Comparison of ENCODE assay signal across 9 cellular contexts in genomic region chr19:5804516-5805464, GRCh38. TPM values are rescaled to one million over a fixed set of nuclear protein-coding genes. Genes with fewer than 3 reads are reported as not detected.
DNase-seq lines count a peak whose midpoint lies in the region; ATAC-seq and TF ChIP-seq lines count a peak whose summit lies in the region.
"Had no signal": no experiment of that assay in that cellular context is flagged by ENCODE, and none has a peak within 500 bp of the region (broad histone marks: within the 10 kb centered on the region; RNA-seq: fewer than 3 reads in every experiment).

Gene NRTN (plus strand): TSS chr19:5805067. CDS start chr19:5824166, 19,099 bp downstream.

- H3K9me3 Mint-ChIP-seq in naive B cell = no peaks in the 10 kb centered on the region

- H3K4me3 Mint-ChIP-seq in naive B cell = peak within 1 kb of the TSS; percentile 70 to 88 (median 79)

- TF ChIP-seq CTCF in WERI-Rb-1 (IDR thresholded peaks at IDR 0.05; ENCODE audit: low read depth, low read length) (no peak), dorsolateral prefrontal cortex (IDR thresholded peaks at IDR 0.05 in 54 of 56, conservative IDR thresholded peaks at IDR 0.05 in 2 of 56; ENCODE audit: low read depth in 1 of 56, partially characterized antibody in 56 of 56) (no peak)

- H3K27ac ChIP-seq in WERI-Rb-1 = no peak within 1 kb of the TSS; the same call in 1 of the 2 replicates
- H3K27ac ChIP-seq in dorsolateral prefrontal cortex = no peak within 1 kb of the TSS

- DNase-seq in stimulated activated CD4-positive, alpha-beta T cell treated with anti-CD3 and anti-CD28 coated beads, Interleukin-12 subunit alpha, Interleukin-12 subunit beta, amount 100 ng/mL, for 4 hours = peak; percentile 62
- no peak for DNase-seq in stimulated activated CD4-positive, alpha-beta T cell treated with anti-CD3 and anti-CD28 coated beads, Interleukin-1b, Interleukin-23, amount 100 ng/mL, for 48 hours
- peak; percentile 57 for DNase-seq in WERI-Rb-1
- DNase-seq in dorsolateral prefrontal cortex = no peak
- no peak for DNase-seq in naive B cell
- no peak for DNase-seq in hepatic stellate cell (ENCODE audit: low spot score)

- H3K36me3 ChIP-seq in WERI-Rb-1 = no peaks in the 10 kb centered on the region

- no peaks in the 10 kb centered on the region for H3K9me3 ChIP-seq in WERI-Rb-1 (ENCODE audit: severe bottlenecking)

- H3K36me3 Mint-ChIP-seq in naive B cell = no peaks in the 10 kb centered on the region

- ATAC-seq in naive B cell (ENCODE audit: low read depth in 2 of 2) (peak; percentile 49 to 53), HG03439 (IDR thresholded peaks at IDR 0.05; ENCODE audit: unreplicated experiment) (no peak), HG03108 (IDR thresholded peaks at IDR 0.05; ENCODE audit: unreplicated experiment) (no peak)

- H3K27ac Mint-ChIP-seq in naive B cell = peak within 1 kb of the TSS; percentile 28 to 96 (median 88)

- intact Hi-C loops in dorsolateral prefrontal cortex (cut with DNase I) = loop anchor here in 1 of 2 donors (2.0 to 10.0 kb wide), 2 partner anchors 88 to 220 kb away; no protein-coding TSS in a partner anchor

- H3K27me3 ChIP-seq in WERI-Rb-1 (ENCODE audit: insufficient read depth, low read depth, severe bottlenecking) = no peaks in the 10 kb centered on the region
- H3K27me3 ChIP-seq in dorsolateral prefrontal cortex = peaks cover 0 to 64% (median 51%) of the 10 kb centered on the region in 45 donors

- peaks cover 16 to 28% (median 19%) of the 10 kb centered on the region in 3 donors for H3K4me1 Mint-ChIP-seq in naive B cell

- H3K4me3 ChIP-seq in WERI-Rb-1 (ENCODE audit: low read depth, low read length) (peak within 1 kb of the TSS; percentile 63), dorsolateral prefrontal cortex (peak within 1 kb of the TSS in 33 of 59 donors; percentile 3 to 56 (median 28))

- peaks cover 0 to 47% (median 25%) of the 10 kb centered on the region in 3 donors for H3K27me3 Mint-ChIP-seq in naive B cell

RNA-seq across cellular contexts. Expression of gene NRTN, which starts in this region (rescaled TPM):
- 1 to 10 TPM in 2 of 120 experiments, under 1 TPM in 7, not detected in 111; 0.37 to 3.6 (median 0.51) TPM for total RNA-seq in dorsolateral prefrontal cortex
- under 1 TPM in 2 of 6 donors, not detected in 4; 0.28 to 0.29 TPM for polyA plus RNA-seq in naive B cell (ENCODE audit: low read depth in 6 of 6)
- total RNA-seq: subcutaneous adipose tissue had no signal

Comparison
In these comparisons a context has a peak if more than half of its experiments do, and no peak if none do; other contexts are left out.
1. DNase-seq: peak in stimulated activated CD4-positive, alpha-beta T cell treated with anti-CD3 and anti-CD28 coated beads, Interleukin-12 subunit alpha, Interleukin-12 subunit beta, amount 100 ng/mL, for 4 hours (single experiment) and WERI-Rb-1 (single experiment); none in stimulated activated CD4-positive, alpha-beta T cell treated with anti-CD3 and anti-CD28 coated beads, Interleukin-1b, Interleukin-23, amount 100 ng/mL, for 48 hours (single experiment), dorsolateral prefrontal cortex (0 of 10), naive B cell (single experiment) and hepatic stellate cell (single experiment).
2. Peak in ATAC-seq in naive B cell; RNA of the gene not detected or under 1 TPM.